ENCODE assay signal across 1 cellular context in the genomic region with DNA sequence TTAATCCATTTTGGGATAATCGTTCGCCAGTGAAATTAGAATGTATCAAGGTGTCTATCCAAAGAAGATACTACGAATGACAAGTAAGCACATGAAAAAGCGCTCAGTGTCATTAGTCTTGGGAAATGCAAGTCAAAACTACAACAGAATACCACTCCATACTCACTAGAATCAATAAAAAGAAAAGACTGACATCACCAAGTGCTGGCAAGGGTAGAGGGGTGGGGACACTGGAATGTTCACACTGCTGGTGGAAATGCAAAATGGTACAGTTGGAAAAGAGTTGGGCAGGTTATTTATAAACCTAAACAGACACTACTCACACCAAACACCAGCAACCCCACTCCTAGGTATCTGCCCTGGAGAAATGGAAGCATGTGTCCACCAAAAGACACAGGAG.
TF ChIP-seq lines count a peak whose summit lies in the region.

No MANE protein-coding gene starts in this region.

TF ChIP-seq in SK-N-SH, 30 proteins besides CTCF, POLR2A, EP300 and RAD21 (continued from another document):
- TF ChIP-seq EZH2phosphoT487 (IDR thresholded peaks at IDR 0.05; ENCODE audit: borderline replicate concordance, low read depth) (no peak), FOXM1 (IDR thresholded peaks at IDR 0.05; ENCODE audit: low read depth) (no peak), TAF1 (IDR thresholded peaks at IDR 0.05; ENCODE audit: borderline replicate concordance, low read depth, low read length) (no peak), FOSL2 (IDR thresholded peaks at IDR 0.05; ENCODE audit: borderline replicate concordance, low read depth) (no peak), RXRA (IDR thresholded peaks at IDR 0.05; ENCODE audit: borderline replicate concordance, low read depth) (no peak), NRF1 (IDR thresholded peaks at IDR 0.05; ENCODE audit: low read depth, low read length) (no peak), TCF12 (IDR thresholded peaks at IDR 0.05) (no peak), MXI1 (IDR thresholded peaks at IDR 0.05; ENCODE audit: low read depth, low read length) (no peak), GABPA (IDR thresholded peaks at IDR 0.05; ENCODE audit: low read depth) (no peak)
- TF ChIP-seq, protein P1, sequence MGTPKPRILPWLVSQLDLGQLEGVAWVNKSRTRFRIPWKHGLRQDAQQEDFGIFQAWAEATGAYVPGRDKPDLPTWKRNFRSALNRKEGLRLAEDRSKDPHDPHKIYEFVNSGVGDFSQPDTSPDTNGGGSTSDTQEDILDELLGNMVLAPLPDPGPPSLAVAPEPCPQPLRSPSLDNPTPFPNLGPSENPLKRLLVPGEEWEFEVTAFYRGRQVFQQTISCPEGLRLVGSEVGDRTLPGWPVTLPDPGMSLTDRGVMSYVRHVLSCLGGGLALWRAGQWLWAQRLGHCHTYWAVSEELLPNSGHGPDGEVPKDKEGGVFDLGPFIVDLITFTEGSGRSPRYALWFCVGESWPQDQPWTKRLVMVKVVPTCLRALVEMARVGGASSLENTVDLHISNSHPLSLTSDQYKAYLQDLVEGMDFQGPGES (IDR thresholded peaks at IDR 0.05; ENCODE audit: low read depth, low read length) = no peak
